In genomic region chr10:133277277-133277992, GRCh38 we compare ENCODE assay signal across 1 cellular context.
TF ChIP-seq lines count a peak whose summit lies in the region.

No MANE protein-coding gene starts in this region.

TF ChIP-seq in GM23338, 12 proteins besides CTCF, POLR2A, EP300 and RAD21:
- 0 out of 2 replicates have a peak, but pooled peaks have one; percentile 18 for TF ChIP-seq POLR2AphosphoS5 (IDR thresholded peaks at IDR 0.05; ENCODE audit: low read depth)
- TF ChIP-seq, protein P1, sequence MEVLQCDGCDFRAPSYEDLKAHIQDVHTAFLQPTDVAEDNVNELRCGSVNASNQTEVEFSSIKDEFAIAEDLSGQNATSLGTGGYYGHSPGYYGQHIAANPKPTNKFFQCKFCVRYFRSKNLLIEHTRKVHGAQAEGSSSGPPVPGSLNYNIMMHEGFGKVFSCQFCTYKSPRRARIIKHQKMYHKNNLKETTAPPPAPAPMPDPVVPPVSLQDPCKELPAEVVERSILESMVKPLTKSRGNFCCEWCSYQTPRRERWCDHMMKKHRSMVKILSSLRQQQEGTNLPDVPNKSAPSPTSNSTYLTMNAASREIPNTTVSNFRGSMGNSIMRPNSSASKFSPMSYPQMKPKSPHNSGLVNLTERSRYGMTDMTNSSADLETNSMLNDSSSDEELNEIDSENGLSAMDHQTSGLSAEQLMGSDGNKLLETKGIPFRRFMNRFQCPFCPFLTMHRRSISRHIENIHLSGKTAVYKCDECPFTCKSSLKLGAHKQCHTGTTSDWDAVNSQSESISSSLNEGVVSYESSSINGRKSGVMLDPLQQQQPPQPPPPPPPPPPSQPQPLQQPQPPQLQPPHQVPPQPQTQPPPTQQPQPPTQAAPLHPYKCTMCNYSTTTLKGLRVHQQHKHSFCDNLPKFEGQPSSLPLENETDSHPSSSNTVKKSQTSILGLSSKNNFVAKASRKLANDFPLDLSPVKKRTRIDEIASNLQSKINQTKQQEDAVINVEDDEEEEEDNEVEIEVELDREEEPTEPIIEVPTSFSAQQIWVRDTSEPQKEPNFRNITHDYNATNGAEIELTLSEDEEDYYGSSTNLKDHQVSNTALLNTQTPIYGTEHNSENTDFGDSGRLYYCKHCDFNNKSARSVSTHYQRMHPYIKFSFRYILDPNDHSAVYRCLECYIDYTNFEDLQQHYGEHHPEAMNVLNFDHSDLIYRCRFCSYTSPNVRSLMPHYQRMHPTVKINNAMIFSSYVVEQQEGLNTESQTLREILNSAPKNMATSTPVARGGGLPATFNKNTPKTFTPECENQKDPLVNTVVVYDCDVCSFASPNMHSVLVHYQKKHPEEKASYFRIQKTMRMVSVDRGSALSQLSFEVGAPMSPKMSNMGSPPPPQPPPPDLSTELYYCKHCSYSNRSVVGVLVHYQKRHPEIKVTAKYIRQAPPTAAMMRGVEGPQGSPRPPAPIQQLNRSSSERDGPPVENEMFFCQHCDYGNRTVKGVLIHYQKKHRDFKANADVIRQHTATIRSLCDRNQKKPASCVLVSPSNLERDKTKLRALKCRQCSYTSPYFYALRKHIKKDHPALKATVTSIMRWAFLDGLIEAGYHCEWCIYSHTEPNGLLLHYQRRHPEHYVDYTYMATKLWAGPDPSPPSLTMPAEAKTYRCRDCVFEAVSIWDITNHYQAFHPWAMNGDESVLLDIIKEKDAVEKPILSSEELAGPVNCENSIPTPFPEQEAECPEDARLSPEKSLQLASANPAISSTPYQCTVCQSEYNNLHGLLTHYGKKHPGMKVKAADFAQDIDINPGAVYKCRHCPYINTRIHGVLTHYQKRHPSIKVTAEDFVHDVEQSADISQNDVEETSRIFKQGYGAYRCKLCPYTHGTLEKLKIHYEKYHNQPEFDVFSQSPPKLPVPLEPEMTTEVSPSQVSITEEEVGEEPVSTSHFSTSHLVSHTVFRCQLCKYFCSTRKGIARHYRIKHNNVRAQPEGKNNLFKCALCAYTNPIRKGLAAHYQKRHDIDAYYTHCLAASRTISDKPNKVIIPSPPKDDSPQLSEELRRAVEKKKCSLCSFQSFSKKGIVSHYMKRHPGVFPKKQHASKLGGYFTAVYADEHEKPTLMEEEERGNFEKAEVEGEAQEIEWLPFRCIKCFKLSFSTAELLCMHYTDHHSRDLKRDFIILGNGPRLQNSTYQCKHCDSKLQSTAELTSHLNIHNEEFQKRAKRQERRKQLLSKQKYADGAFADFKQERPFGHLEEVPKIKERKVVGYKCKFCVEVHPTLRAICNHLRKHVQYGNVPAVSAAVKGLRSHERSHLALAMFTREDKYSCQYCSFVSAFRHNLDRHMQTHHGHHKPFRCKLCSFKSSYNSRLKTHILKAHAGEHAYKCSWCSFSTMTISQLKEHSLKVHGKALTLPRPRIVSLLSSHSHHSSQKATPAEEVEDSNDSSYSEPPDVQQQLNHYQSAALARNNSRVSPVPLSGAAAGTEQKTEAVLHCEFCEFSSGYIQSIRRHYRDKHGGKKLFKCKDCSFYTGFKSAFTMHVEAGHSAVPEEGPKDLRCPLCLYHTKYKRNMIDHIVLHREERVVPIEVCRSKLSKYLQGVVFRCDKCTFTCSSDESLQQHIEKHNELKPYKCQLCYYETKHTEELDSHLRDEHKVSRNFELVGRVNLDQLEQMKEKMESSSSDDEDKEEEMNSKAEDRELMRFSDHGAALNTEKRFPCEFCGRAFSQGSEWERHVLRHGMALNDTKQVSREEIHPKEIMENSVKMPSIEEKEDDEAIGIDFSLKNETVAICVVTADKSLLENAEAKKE (CRISPR knock-in tag; IDR thresholded peaks at IDR 0.05), result no peak
